ENCODE assay signal across 11 cellular contexts in genomic region chr6:128259036-128259734, GRCh38.
DNase-seq lines count a peak whose midpoint lies in the region; ATAC-seq, FAIRE-seq and TF ChIP-seq lines count a peak whose summit lies in the region.
"Had no signal": no experiment of that assay in that cellular context is flagged by ENCODE, and none has a peak within 500 bp of the region (broad histone marks: within the 10 kb centered on the region; RNA-seq: fewer than 3 reads in every experiment).

No MANE protein-coding gene starts in this region.

- ATAC-seq in GM18909 (IDR thresholded peaks at IDR 0.05; ENCODE audit: poor library complexity, unreplicated experiment) (peak; percentile 97), HG02642 (IDR thresholded peaks at IDR 0.05; ENCODE audit: poor library complexity, unreplicated experiment) (peak; percentile 90)

- H3K4me3 Mint-ChIP-seq in osteocyte (ENCODE audit: unreplicated experiment) = peak overlapping the region; percentile 15

- no peak for TF ChIP-seq CTCF in osteocyte (IDR thresholded peaks at IDR 0.05)

- H3K36me3 Mint-ChIP-seq in osteocyte (ENCODE audit: unreplicated experiment) = peaks cover 8% of the 10 kb centered on the region

- TF ChIP-seq POLR2A in H54 (IDR thresholded peaks at IDR 0.05; ENCODE audit: low read depth, low read length) = no peak

- H3K27me3 Mint-ChIP-seq in osteocyte (ENCODE audit: unreplicated experiment) = no peaks in the 10 kb centered on the region
- H3K27me3 Mint-ChIP-seq: brain had no signal

- peaks cover 34% of the 10 kb centered on the region for H3K4me1 Mint-ChIP-seq in osteocyte (ENCODE audit: unreplicated experiment)
- H3K4me1 Mint-ChIP-seq: brain had no signal

- no peak for FAIRE-seq in H54 (lab: Jason Lieb, UNC)
- FAIRE-seq: H1 had no signal

- H3K27ac Mint-ChIP-seq in osteocyte (ENCODE audit: unreplicated experiment) = peak overlapping the region; percentile 77
- H3K27ac Mint-ChIP-seq: brain had no signal

- peak; percentile 52 for DNase-seq in NOMO-1 treated with DMSO at 0.1 percent for 48 hours (lab: John Stamatoyannopoulos, UW; ENCODE audit: unreplicated experiment)
- DNase-seq in osteocyte (ENCODE audit: extremely low spot score, unreplicated experiment) = no peak
- DNase-seq in NCI-H226 = no peak
- DNase-seq in DMS53 treated with DMSO at 0.1 percent for 48 hours (lab: John Stamatoyannopoulos, UW; ENCODE audit: unreplicated experiment) = no peak
- no peak for DNase-seq in H54 (ENCODE audit: insufficient read length, low spot score)
- DNase-seq in SHP77 treated with DMSO at 0.1 percent for 48 hours (lab: John Stamatoyannopoulos, UW) = no peak
- DNase-seq: Right ventricle myocardium superior had no signal

- H3K9me3 Mint-ChIP-seq in osteocyte (ENCODE audit: unreplicated experiment) = no peaks in the 10 kb centered on the region
